7 cellular contexts compared by ENCODE assay signal in genomic region chr14:53956427-53957201, GRCh38. TPM values are rescaled to one million over a fixed set of nuclear protein-coding genes. Genes with fewer than 3 reads are reported as not detected.
DNase-seq lines count a peak whose midpoint lies in the region; ATAC-seq and TF ChIP-seq lines count a peak whose summit lies in the region.

Gene BMP4 (minus strand): TSS chr14:53956825. CDS start chr14:53952222, 4,603 bp downstream.

- TF ChIP-seq POLR2A in lower leg skin (IDR thresholded peaks at IDR 0.05) = no peak

- intact Hi-C loops in lower leg skin (cut with DNase I; ENCODE audit: low total_unique reads) = no loop called here
- intact Hi-C loops in tibial artery (cut with DNase I; ENCODE audit: low total_unique reads) = no loop called here

- H3K4me3 ChIP-seq in duodenal mucosa (ENCODE audit: low read depth in 1 of 2, low read length in 2 of 2) (peak within 1 kb of the TSS; percentile 76 to 80), lower leg skin (ENCODE audit: low read depth, poor library complexity, severe bottlenecking) (peak within 1 kb of the TSS; percentile 22), tibial artery (peak within 1 kb of the TSS; percentile 62 to 81)

- H3K27me3 ChIP-seq in duodenal mucosa (ENCODE audit: control insufficient read depth in 1 of 2, insufficient read depth in 2 of 2, low read length in 2 of 2) (peaks cover 8 to 25% of the 10 kb centered on the region in 2 donors), tibial artery (no peaks in the 10 kb centered on the region)

- H3K9me3 ChIP-seq in duodenal mucosa (ENCODE audit: control insufficient read depth in 1 of 2, low read length in 2 of 2) (no peaks in the 10 kb centered on the region), tibial artery (no peaks in the 10 kb centered on the region)

- H3K36me3 ChIP-seq in duodenal mucosa (ENCODE audit: control insufficient read depth in 1 of 2, insufficient read depth in 2 of 2, low read length in 2 of 2) (no peaks in the 10 kb centered on the region), tibial artery (peaks cover 0 to 4% (median 0%) of the 10 kb centered on the region in 3 donors)

- H3K27ac ChIP-seq in duodenal mucosa (ENCODE audit: low read depth, low read length) (peak within 1 kb of the TSS; percentile 71), tibial artery (peak within 1 kb of the TSS; percentile 92 to 96)

- H3K9ac ChIP-seq in duodenal mucosa (ENCODE audit: low read depth in 1 of 2, low read length in 2 of 2) = peak within 1 kb of the TSS; percentile 70 to 73

- DNase-seq in NOMO-1 treated with dmso at 0.1 percent for 144 hours (lab: John Stamatoyannopoulos, UW; ENCODE audit: unreplicated experiment) (peak; percentile 31), lower leg skin (ENCODE audit: low spot score in 2 of 2) (peak; percentile 89 to 98), tibial artery (peak; percentile 88 to 95), H4 (ENCODE audit: low spot score) (no peak)
- DNase-seq in activated CD4-positive, CD25-positive, alpha-beta regulatory T cell (lab: John Stamatoyannopoulos, UW) = no peak

- WGBS in lower leg skin, 2 donors = 2 to 3% methylated on average over 42 to 45 of the region's 45 CpGs

- peak; percentile 48 for ATAC-seq in GM19395 (IDR thresholded peaks at IDR 0.05; ENCODE audit: unreplicated experiment)

- H3K4me1 ChIP-seq in duodenal mucosa (ENCODE audit: control insufficient read depth in 1 of 2, insufficient read depth in 2 of 2, low read length in 2 of 2) (peaks cover 12 to 16% of the 10 kb centered on the region in 2 donors), tibial artery (peaks cover 0 to 30% (median 11%) of the 10 kb centered on the region in 4 donors)

- TF ChIP-seq CTCF in lower leg skin (IDR thresholded peaks at IDR 0.05) = no peak
- TF ChIP-seq CTCF in tibial artery (IDR thresholded peaks at IDR 0.05) = no peak

RNA-seq across cellular contexts. Expression of gene BMP4, which starts in this region (rescaled TPM):
- 10 to 100 TPM in 3 of 4 donors, 1 to 10 TPM in 1; 9.1 to 24.5 (median 19.0) TPM for total RNA-seq in lower leg skin
- total RNA-seq in H4 (2014; rRNA removed; shearing (Covaris generic)) = 1.0 and 5.6 TPM in 2 replicates

Comparison
In these comparisons a context has a peak if more than half of its experiments do, and no peak if none do; other contexts are left out.
1. DNase-seq: peak in NOMO-1 treated with dmso at 0.1 percent for 144 hours (single experiment), lower leg skin (2 of 2) and tibial artery (2 of 2); none in activated CD4-positive, CD25-positive, alpha-beta regulatory T cell (0 of 4) and H4 (single experiment).
2. H3K4me3 ChIP-seq: peak in every context shown above with its lines; median percentile 78 in duodenal mucosa; 72 in tibial artery; 22 in lower leg skin.